ENCODE assay signal across 8 cellular contexts in genomic region chr14:99273724-99274345, GRCh38. TPM values are rescaled to one million over a fixed set of nuclear protein-coding genes. Genes with fewer than 3 reads are reported as not detected.
DNase-seq lines count a peak whose midpoint lies in the region; TF ChIP-seq lines count a peak whose summit lies in the region.

No MANE protein-coding gene starts in this region.

- peak; percentile 85 for DNase-seq in activated CD4-positive, alpha-beta T cell treated with anti-CD3 and anti-CD28 coated beads, Interleukin-2, amount 10 ng/mL, durations not matched to agents 24 days and 14 days
- DNase-seq in activated CD4-positive, alpha-beta T cell treated with anti-CD3 and anti-CD28 coated beads, Interleukin-2, amount 50 U/mL, for 4 hours = no peak
- peak; percentile 81 for DNase-seq in activated CD8-positive, alpha-beta memory T cell treated with anti-CD3 and anti-CD28 coated beads, Interleukin-2, amount 50 U/mL, for 48 hours
- peak; percentile 58 to 59 for DNase-seq in thyroid gland
- no peak for DNase-seq in NCI-H128 (lab: John Stamatoyannopoulos, UW; ENCODE audit: unreplicated experiment)
- DNase-seq in GM20000 (ENCODE audit: low spot score) = no peak
- DNase-seq in A172 (ENCODE audit: low spot score) = no peak

- H3K4me3 ChIP-seq in iPS-20b (ENCODE audit: low read length) = peak overlapping the region; percentile 86
- peak overlapping the region in 1 of 3 donors; percentile 39 for H3K4me3 ChIP-seq in thyroid gland (replicated peaks in 1 of 3)

- peaks cover 24% of the 10 kb centered on the region for H3K27me3 Mint-ChIP-seq in activated CD4-positive, alpha-beta T cell treated with anti-CD3 and anti-CD28 coated beads, Interleukin-2, amount 10 ng/mL, durations not matched to agents 24 days and 14 days

- H3K9me3 Mint-ChIP-seq in activated CD4-positive, alpha-beta T cell treated with anti-CD3 and anti-CD28 coated beads, Interleukin-2, amount 10 ng/mL, durations not matched to agents 24 days and 14 days = no peaks in the 10 kb centered on the region

- H3K4me1 Mint-ChIP-seq in activated CD4-positive, alpha-beta T cell treated with anti-CD3 and anti-CD28 coated beads, Interleukin-2, amount 10 ng/mL, durations not matched to agents 24 days and 14 days = peaks cover 35% of the 10 kb centered on the region

- peaks cover 15% of the 10 kb centered on the region for H3K4me1 ChIP-seq in iPS-20b (ENCODE audit: insufficient read depth, low read length)
- peaks cover 23 to 30% of the 10 kb centered on the region in 2 donors for H3K4me1 ChIP-seq in thyroid gland

- H3K9ac ChIP-seq in iPS-20b (ENCODE audit: low read depth, low read length) = peak overlapping the region; percentile 81; the same call in 1 of the 2 replicates

- WGBS in thyroid gland, 2 donors = 2 to 3% methylated on average over 21 to 36 of the region's 37 CpGs

- peak overlapping the region; percentile 91 for H3K4me3 Mint-ChIP-seq in activated CD4-positive, alpha-beta T cell treated with anti-CD3 and anti-CD28 coated beads, Interleukin-2, amount 10 ng/mL, durations not matched to agents 24 days and 14 days

- intact Hi-C loops in activated CD4-positive, alpha-beta T cell treated with anti-CD3 and anti-CD28 coated beads, Interleukin-2, amount 10 ng/mL, durations not matched to agents 24 days and 14 days (cut with micrococcal nuclease) = loop anchor here (1.0 to 5.0 kb wide), 6 partner anchors 138 to 1817 kb away; partner anchors contain the start of genes CCNK and SETD3
- intact Hi-C loops in thyroid gland (cut with DNase I) = loop anchor here (10.0 kb wide), 1 partner anchor 1289 kb away; no protein-coding TSS in a partner anchor

- H3K36me3 Mint-ChIP-seq in activated CD4-positive, alpha-beta T cell treated with anti-CD3 and anti-CD28 coated beads, Interleukin-2, amount 10 ng/mL, durations not matched to agents 24 days and 14 days (ENCODE audit: low read depth) = peaks cover 11% of the 10 kb centered on the region

- no peaks in the 10 kb centered on the region for H3K9me3 ChIP-seq in iPS-20b (ENCODE audit: insufficient read depth, low read depth, low read length)
- H3K9me3 ChIP-seq in thyroid gland = no peaks in the 10 kb centered on the region

- H3K36me3 ChIP-seq in iPS-20b (ENCODE audit: insufficient read depth, low read depth, low read length) = no peaks in the 10 kb centered on the region
- no peaks in the 10 kb centered on the region for H3K36me3 ChIP-seq in thyroid gland

- peaks cover 74% of the 10 kb centered on the region for H3K27me3 ChIP-seq in iPS-20b (ENCODE audit: insufficient read depth, low read length)
- H3K27me3 ChIP-seq in thyroid gland = no peaks in the 10 kb centered on the region

- no peak for TF ChIP-seq CTCF in thyroid gland (IDR thresholded peaks at IDR 0.05)
- no peak for TF ChIP-seq CTCF in GM20000 (IDR thresholded peaks at IDR 0.05; ENCODE audit: extremely low read depth, missing control alignments)

- TF ChIP-seq POLR2A in thyroid gland (IDR thresholded peaks at IDR 0.05) = no peak

- H3K27ac ChIP-seq in iPS-20b (ENCODE audit: low read length) = no peak overlapping the region
- H3K27ac ChIP-seq in thyroid gland = peak overlapping the region in 1 of 3 donors; percentile 49

- H3K27ac Mint-ChIP-seq in activated CD4-positive, alpha-beta T cell treated with anti-CD3 and anti-CD28 coated beads, Interleukin-2, amount 10 ng/mL, durations not matched to agents 24 days and 14 days = peak overlapping the region; percentile 95

RNA-seq across cellular contexts. Expression of gene BCL11B, which starts 1.8 kb away (rescaled TPM):
- 48.2 and 48.5 TPM in 2 replicates for total RNA-seq in activated CD4-positive, alpha-beta T cell treated with anti-CD3 and anti-CD28 coated beads, Interleukin-2, amount 10 ng/mL, durations not matched to agents 24 days and 14 days
- total RNA-seq in thyroid gland = 1 to 10 TPM in 3 of 4 donors, under 1 TPM in 1; 0.81 to 4.3 (median 2.3) TPM
- 0.02 TPM in 2 replicates for total RNA-seq in A172 (2014; rRNA removed; shearing (Covaris generic))

Comparison
In these comparisons a context has a peak if more than half of its experiments do, and no peak if none do; other contexts are left out.
1. DNase-seq: peak in activated CD4-positive, alpha-beta T cell treated with anti-CD3 and anti-CD28 coated beads, Interleukin-2, amount 10 ng/mL, durations not matched to agents 24 days and 14 days (single experiment), activated CD8-positive, alpha-beta memory T cell treated with anti-CD3 and anti-CD28 coated beads, Interleukin-2, amount 50 U/mL, for 48 hours (single experiment) and thyroid gland (2 of 2); none in activated CD4-positive, alpha-beta T cell treated with anti-CD3 and anti-CD28 coated beads, Interleukin-2, amount 50 U/mL, for 4 hours (0 of 2), NCI-H128 (single experiment), GM20000 (single experiment) and A172 (single experiment).